7 cellular contexts compared by ENCODE assay signal in genomic region chr18:50286391-50287027, GRCh38. TPM values are rescaled to one million over a fixed set of nuclear protein-coding genes. Genes with fewer than 3 reads are reported as not detected.
DNase-seq lines count a peak whose midpoint lies in the region; ATAC-seq, FAIRE-seq and TF ChIP-seq lines count a peak whose summit lies in the region.

No MANE protein-coding gene starts in this region.

- ATAC-seq in GM21576 (IDR thresholded peaks at IDR 0.05; ENCODE audit: unreplicated experiment) (no peak), GM21360 (IDR thresholded peaks at IDR 0.05; ENCODE audit: unreplicated experiment) (no peak)

- H3K27me3 ChIP-seq in adipocyte (replicated peaks; ENCODE audit: control insufficient read depth, insufficient read depth, low read length) = peaks cover 6% of the 10 kb centered on the region

- DNase-seq in GM12891 (ENCODE audit: insufficient read length, low spot score) = no peak
- DNase-seq in NCI-H1105 (lab: John Stamatoyannopoulos, UW) = peak; percentile 72
- peak; percentile 27 for DNase-seq in adipocyte (ENCODE audit: low read depth)
- DNase-seq in islet precursor cell = peak; percentile 57

- peak overlapping the region; percentile 96 for H3K27ac Mint-ChIP-seq in stimulated activated naive CD8-positive, alpha-beta T cell treated with anti-CD3 and anti-CD28 coated beads, Interleukin-15, Interleukin-2, amounts not matched to agents 100 ng/mL and 50 ng/mL, for 24 hours

- peak overlapping the region; percentile 98 for H3K4me3 Mint-ChIP-seq in stimulated activated naive CD8-positive, alpha-beta T cell treated with anti-CD3 and anti-CD28 coated beads, Interleukin-15, Interleukin-2, amounts not matched to agents 100 ng/mL and 50 ng/mL, for 24 hours

- H3K9ac ChIP-seq in adipocyte (ENCODE audit: low read length) = peak overlapping the region; percentile 94

- peaks cover 49% of the 10 kb centered on the region for H3K36me3 Mint-ChIP-seq in stimulated activated naive CD8-positive, alpha-beta T cell treated with anti-CD3 and anti-CD28 coated beads, Interleukin-15, Interleukin-2, amounts not matched to agents 100 ng/mL and 50 ng/mL, for 24 hours (ENCODE audit: low read depth)

- H3K9me3 ChIP-seq in adipocyte (ENCODE audit: control insufficient read depth, low read length) = no peaks in the 10 kb centered on the region

- TF ChIP-seq POLR2A in GM12891 (IDR thresholded peaks at IDR 0.05; ENCODE audit: low read depth, low read length) = no peak

- peak; percentile 68 for FAIRE-seq in GM12891 (lab: Jason Lieb, UNC)

- no peaks in the 10 kb centered on the region for H3K27me3 Mint-ChIP-seq in stimulated activated naive CD8-positive, alpha-beta T cell treated with anti-CD3 and anti-CD28 coated beads, Interleukin-15, Interleukin-2, amounts not matched to agents 100 ng/mL and 50 ng/mL, for 24 hours

- no peaks in the 10 kb centered on the region for H3K9me3 Mint-ChIP-seq in stimulated activated naive CD8-positive, alpha-beta T cell treated with anti-CD3 and anti-CD28 coated beads, Interleukin-15, Interleukin-2, amounts not matched to agents 100 ng/mL and 50 ng/mL, for 24 hours

- peaks cover 21% of the 10 kb centered on the region for H3K36me3 ChIP-seq in adipocyte (ENCODE audit: control insufficient read depth, insufficient read depth, low read length, severe bottlenecking)

- H3K4me1 Mint-ChIP-seq in stimulated activated naive CD8-positive, alpha-beta T cell treated with anti-CD3 and anti-CD28 coated beads, Interleukin-15, Interleukin-2, amounts not matched to agents 100 ng/mL and 50 ng/mL, for 24 hours (ENCODE audit: low read depth) = peaks cover 30% of the 10 kb centered on the region

- peak overlapping the region; percentile 93 for H3K4me3 ChIP-seq in adipocyte (ENCODE audit: low read length)

- H3K4me1 ChIP-seq in adipocyte (ENCODE audit: control insufficient read depth, insufficient read depth, low read length) = peaks cover 8% of the 10 kb centered on the region

TF ChIP-seq in GM12891, 5 proteins besides CTCF, POLR2A, EP300 and RAD21:
- no peak for TF ChIP-seq SPI1 (IDR thresholded peaks at IDR 0.05; ENCODE audit: low read depth, low read length)
- no peak for TF ChIP-seq POLR2AphosphoS5 (IDR thresholded peaks at IDR 0.05; ENCODE audit: low read depth, low read length)
- no peak for TF ChIP-seq PAX5 (IDR thresholded peaks at IDR 0.05; ENCODE audit: insufficient read depth, low read length, severe bottlenecking)
- TF ChIP-seq TAF1 (IDR thresholded peaks at IDR 0.05; ENCODE audit: low read depth, low read length) = no peak
- TF ChIP-seq POU2F2 (IDR thresholded peaks at IDR 0.05; ENCODE audit: low read depth, low read length) = no peak

RNA-seq across cellular contexts. Expression of gene CXXC1, which starts 1.0 kb away (rescaled TPM):
- polyA plus RNA-seq in GM12891 (2012; ENCODE audit: low read depth, missing spikeins) = 107 TPM

RNA-seq across cellular contexts. Expression of gene MBD1, which starts 5.2 kb away (rescaled TPM):
- polyA plus RNA-seq in GM12891 (2012; ENCODE audit: low read depth, missing spikeins) = 63.6 TPM

RNA-seq across cellular contexts. Expression of gene CFAP53, which starts 20.2 kb away (rescaled TPM):
- 0.22 TPM for polyA plus RNA-seq in GM12891 (2012; ENCODE audit: low read depth, missing spikeins)
